Comparison of ENCODE assay signal across 22 cellular contexts in the genomic region with DNA sequence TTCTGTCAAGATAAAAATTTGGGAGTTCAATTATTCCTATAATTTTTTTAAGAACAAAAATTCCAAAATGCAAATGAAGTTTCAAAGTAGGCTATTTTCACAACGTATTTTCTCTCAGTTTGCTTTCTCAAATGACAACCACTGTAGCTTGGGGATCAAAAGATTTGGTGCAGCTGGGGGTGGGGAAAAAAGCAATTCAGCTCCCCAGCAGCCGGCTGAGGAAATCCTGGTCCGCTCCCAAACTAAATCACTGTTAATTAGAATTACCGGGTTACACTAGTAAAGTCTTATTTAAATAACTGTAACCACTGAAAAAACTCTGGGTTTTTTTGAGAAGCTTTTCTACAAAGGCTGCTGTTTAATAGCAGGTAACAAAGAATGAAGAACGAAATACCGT. TPM values are rescaled to one million over a fixed set of nuclear protein-coding genes. Genes with fewer than 3 reads are reported as not detected.
"Had no signal": no experiment of that assay in that cellular context is flagged by ENCODE, and none has a peak within 500 bp of the region (broad histone marks: within the 10 kb centered on the region; RNA-seq: fewer than 3 reads in every experiment).

No MANE protein-coding gene starts in this region.

- H3K79me2 ChIP-seq: parathyroid adenoma had no signal

- H2AFZ ChIP-seq: parathyroid adenoma had no signal

- ATAC-seq: activated CD4-positive, alpha-beta T cell treated with anti-CD3 and anti-CD28 coated beads for 36 hours; activated T-cell treated with anti-CD3 and anti-CD28 coated beads, Interleukin-2, amount 50 U/mL, for 4 hours; gastrocnemius medialis; left cardiac atrium; right cardiac atrium had no signal

- H3K36me3 ChIP-seq: adrenal gland, esophagus muscularis mucosa, gastrocnemius medialis, thoracic aorta, vagina had no signal

- H3K9me3 ChIP-seq: adrenal gland, esophagus muscularis mucosa, gastrocnemius medialis, thoracic aorta, vagina had no signal

- H3K27ac ChIP-seq: adrenal gland, esophagus muscularis mucosa, gastrocnemius medialis, parathyroid adenoma, thoracic aorta, vagina had no signal

- H3K9ac ChIP-seq: parathyroid adenoma had no signal

- H3K4me3 ChIP-seq: adrenal gland, esophagus muscularis mucosa, gastrocnemius medialis, thoracic aorta, vagina had no signal

- DNase-seq: activated CD4-positive, alpha-beta T cell treated with anti-CD3 and anti-CD28 coated beads for 36 hours; activated CD4-positive, alpha-beta T cell treated with anti-CD3 and anti-CD28 coated beads, Interleukin-2, amount 50 U/mL, for 4 hours; activated CD8-positive, alpha-beta memory T cell treated with anti-CD3 and anti-CD28 coated beads for 24 hours; activated CD8-positive, alpha-beta memory T cell treated with anti-CD3 and anti-CD28 coated beads, Interleukin-2, amount 50 U/mL, for 4 hours; activated naive CD4-positive, alpha-beta T cell; activated T-cell treated with anti-CD3 and anti-CD28 coated beads, Interleukin-2, amount 50 U/mL, for 4 hours; adrenal gland; central memory CD4-positive, alpha-beta T cell; effector memory CD8-positive, alpha-beta T cell; gastrocnemius medialis; hypothalamus; islet precursor cell; left cardiac atrium; nucleus accumbens; right cardiac atrium; stimulated activated CD4-positive, alpha-beta T cell treated with anti-CD3 and anti-CD28 coated beads, Interleukin-4, amount 100 ng/mL, for 24 hours; stimulated activated naive CD4-positive, alpha-beta T cell treated with Interleukin-2 at 50 U/mL for 16 hours had no signal

- H3K4me1 ChIP-seq: parathyroid adenoma had no signal

- H3K27me3 ChIP-seq: vagina had no signal

RNA-seq across cellular contexts. Expression of a gene that starts 11.5 kb away (rescaled TPM):
- total RNA-seq: activated T-helper 2 cell treated with anti-CD3 and anti-CD28 coated beads, Interferon-gamma antibody, Interleukin-2, Interleukin-4, amounts not matched to agents 10 μg/mL and 5 μg/mL and 100 μg/mL, durations not matched to agents 14 hours and 24 hours and 36 hours had no signal
